Comparison of ENCODE assay signal across 9 cellular contexts in genomic region chr22:44701187-44701586, GRCh38. TPM values are rescaled to one million over a fixed set of nuclear protein-coding genes. Genes with fewer than 3 reads are reported as not detected.
DNase-seq lines count a peak whose midpoint lies in the region; ATAC-seq and TF ChIP-seq lines count a peak whose summit lies in the region.
"Had no signal": no experiment of that assay in that cellular context is flagged by ENCODE, and none has a peak within 500 bp of the region (broad histone marks: within the 10 kb centered on the region; RNA-seq: fewer than 3 reads in every experiment).

No MANE protein-coding gene starts in this region.

- H3K27me3 ChIP-seq in SK-N-SH (ENCODE audit: insufficient read depth) (peaks cover 14% of the 10 kb centered on the region; the same call in 1 of the 2 replicates), lower lobe of right lung (ENCODE audit: low read depth) (no peaks in the 10 kb centered on the region), H7 (ENCODE audit: control insufficient read depth, insufficient read depth, low read length) (peaks cover 24% of the 10 kb centered on the region)

- no peaks in the 10 kb centered on the region for H3F3A ChIP-seq in SK-N-SH (replicated peaks; ENCODE audit: insufficient read depth)

- H3K9me3 ChIP-seq in SK-N-SH (no peaks in the 10 kb centered on the region), lower lobe of right lung (no peaks in the 10 kb centered on the region)

- no peak overlapping the region for H3K9ac ChIP-seq in SK-N-SH

- H3K79me2 ChIP-seq in SK-N-SH (ENCODE audit: insufficient read depth) = no peaks in the 10 kb centered on the region

- CTCF ChIA-PET in SK-N-SH (lab: Yijun Ruan, JAX) (interaction anchor here (41.0 kb wide), 1 partner anchor 31 kb away, joined by 642 read pairs; no protein-coding TSS in a partner anchor), T-cell (lab: Charles Lee) (no interaction called here)

- H4K20me1 ChIP-seq in SK-N-SH (ENCODE audit: insufficient read depth) = no peaks in the 10 kb centered on the region

- H3K9me2 ChIP-seq in SK-N-SH = no peaks in the 10 kb centered on the region

- no peak overlapping the region for H3K27ac ChIP-seq in SK-N-SH (ENCODE audit: low read depth in 2 of 2, low read length in 1 of 2)
- peak overlapping the region; percentile 31 for H3K27ac ChIP-seq in lower lobe of right lung

- no peak for TF ChIP-seq CTCF in SK-N-SH (IDR thresholded peaks at IDR 0.05)
- no peak for TF ChIP-seq CTCF in lower lobe of right lung (IDR thresholded peaks at IDR 0.05)

- no peaks in the 10 kb centered on the region for H3K27me3 Mint-ChIP-seq in T-cell
- no peaks in the 10 kb centered on the region for H3K27me3 Mint-ChIP-seq in stimulated activated memory B cell treated with anti-CD40 and anti-IgM and Interleukin-4, amounts not matched to agents 10 μg/mL and 1 μg/mL and 100 μg/mL, for 72 hours

- peaks cover 15 to 40% (median 19%) of the 10 kb centered on the region in 3 donors for H3K4me1 Mint-ChIP-seq in T-cell
- peaks cover 38% of the 10 kb centered on the region for H3K4me1 Mint-ChIP-seq in stimulated activated memory B cell treated with anti-CD40 and anti-IgM and Interleukin-4, amounts not matched to agents 10 μg/mL and 1 μg/mL and 100 μg/mL, for 72 hours

- peak overlapping the region; percentile 72; the same call in 1 of the 2 replicates for H2AFZ ChIP-seq in SK-N-SH (ENCODE audit: low read depth)

- H3K4me1 ChIP-seq in SK-N-SH (ENCODE audit: control insufficient read depth in 1 of 2, insufficient read depth in 2 of 2, low read depth in 1 of 2, low read length in 1 of 2) = peaks cover 0 to 5% of the 10 kb centered on the region in 2 experiments; a peak in 1 of 4 replicates
- peaks cover 33% of the 10 kb centered on the region for H3K4me1 ChIP-seq in lower lobe of right lung

- peak overlapping the region; percentile 77 to 84 for H3K27ac Mint-ChIP-seq in T-cell
- peak overlapping the region; percentile 83 for H3K27ac Mint-ChIP-seq in stimulated activated memory B cell treated with anti-CD40 and anti-IgM and Interleukin-4, amounts not matched to agents 10 μg/mL and 1 μg/mL and 100 μg/mL, for 72 hours

- whole genome bisulfite sequencing in SK-N-SH (ENCODE audit: low lambda C conversion rate) = 100% methylated on average over 1 of the region's 4 CpGs

- intact Hi-C loops in lower lobe of right lung (cut with DNase I) = no loop called here

- H3K4me3 ChIP-seq in SK-N-SH (ENCODE audit: low read depth in 2 of 2, low read length in 1 of 2) (no peak overlapping the region), lower lobe of right lung (no peak overlapping the region), H7 (ENCODE audit: insufficient read depth, low read depth, low read length) (no peak overlapping the region)

- H3K36me3 Mint-ChIP-seq in T-cell = no peaks in the 10 kb centered on the region
- H3K36me3 Mint-ChIP-seq in stimulated activated memory B cell treated with anti-CD40 and anti-IgM and Interleukin-4, amounts not matched to agents 10 μg/mL and 1 μg/mL and 100 μg/mL, for 72 hours = peaks cover 8% of the 10 kb centered on the region

- H3K9me3 Mint-ChIP-seq in T-cell = no peaks in the 10 kb centered on the region
- H3K9me3 Mint-ChIP-seq in stimulated activated memory B cell treated with anti-CD40 and anti-IgM and Interleukin-4, amounts not matched to agents 10 μg/mL and 1 μg/mL and 100 μg/mL, for 72 hours = no peaks in the 10 kb centered on the region

- ATAC-seq in SK-N-SH treated with all-trans-retinoic acid at 6 μM for 48 hours (no peak), T-cell (replicated peaks in 1 of 4) (no peak), lower lobe of right lung (no peak), HG02981 (IDR thresholded peaks at IDR 0.05; ENCODE audit: unreplicated experiment) (no peak)
- no peak for ATAC-seq in stimulated activated memory B cell treated with anti-CD40 and anti-IgM and Interleukin-4, amounts not matched to agents 10 μg/mL and 1 μg/mL and 100 μg/mL, for 72 hours

- TF ChIP-seq EP300 in SK-N-SH (IDR thresholded peaks at IDR 0.05; ENCODE audit: borderline replicate concordance in 1 of 2, low read depth in 1 of 2, low read length in 1 of 2) = no peak

- H3K36me3 ChIP-seq in SK-N-SH (replicated peaks in 1 of 2; ENCODE audit: control insufficient read depth in 1 of 2, insufficient read depth in 2 of 2, low read length in 1 of 2) (no peaks in the 10 kb centered on the region), lower lobe of right lung (no peaks in the 10 kb centered on the region), H7 (replicated peaks; ENCODE audit: control insufficient read depth, insufficient read depth, low read length) (no peaks in the 10 kb centered on the region)

- H3K4me2 ChIP-seq in SK-N-SH = no peak overlapping the region

- no peak for DNase-seq in SK-N-SH
- DNase-seq in T-cell = no peak
- DNase-seq in lower lobe of right lung = no peak
- no peak for DNase-seq in H7
- no peak for DNase-seq in SIG-M5 treated with dmso at 0.1 percent for 504 hours (lab: John Stamatoyannopoulos, UW; ENCODE audit: unreplicated experiment)
- DNase-seq: DMS79 had no signal

- POLR2A ChIA-PET in SK-N-SH (lab: Yijun Ruan, JAX) = no interaction called here
- POLR2A ChIA-PET in T-cell (lab: Charles Lee) = no interaction called here

- TF ChIP-seq RAD21 in SK-N-SH (IDR thresholded peaks at IDR 0.05; ENCODE audit: low read length) = no peak

- peak overlapping the region in 2 of 3 donors; percentile 66 to 76 for H3K4me3 Mint-ChIP-seq in T-cell
- peak overlapping the region; percentile 62 for H3K4me3 Mint-ChIP-seq in stimulated activated memory B cell treated with anti-CD40 and anti-IgM and Interleukin-4, amounts not matched to agents 10 μg/mL and 1 μg/mL and 100 μg/mL, for 72 hours

TF ChIP-seq in SK-N-SH, 30 proteins besides CTCF, POLR2A, EP300 and RAD21 (continues in another document):
- TF ChIP-seq FOSL2 (IDR thresholded peaks at IDR 0.05; ENCODE audit: borderline replicate concordance, low read depth) = no peak
- no peak for TF ChIP-seq RXRA (IDR thresholded peaks at IDR 0.05; ENCODE audit: borderline replicate concordance, low read depth)

TF ChIP-seq in SK-N-SH treated with all-trans-retinoic acid at 6 μM for 48 hours, 23 proteins besides CTCF, POLR2A, EP300 and RAD21:
- TF ChIP-seq ZNF565 (CRISPR knock-in tag; conservative IDR thresholded peaks at IDR 0.05; ENCODE audit: low read depth) = no peak
- no peak for TF ChIP-seq ARNTL (CRISPR knock-in tag; IDR thresholded peaks at IDR 0.05; ENCODE audit: borderline replicate concordance, low read depth)
- no peak for TF ChIP-seq CSDC2 (CRISPR knock-in tag; IDR thresholded peaks at IDR 0.05)
- TF ChIP-seq ZNF70 (CRISPR knock-in tag; IDR thresholded peaks at IDR 0.05) = no peak
- no peak for TF ChIP-seq TCF4 (CRISPR knock-in tag; IDR thresholded peaks at IDR 0.05; ENCODE audit: borderline replicate concordance)
- no peak for TF ChIP-seq CSRNP3 (CRISPR knock-in tag; IDR thresholded peaks at IDR 0.05)
- TF ChIP-seq ZFP30 (CRISPR knock-in tag; IDR thresholded peaks at IDR 0.05) = no peak

RNA-seq across cellular contexts. Expression of gene PRR5, which starts 0.8 kb away (rescaled TPM):
- polyA plus RNA-seq in SK-N-SH (2012; rRNA removed) = 1.3 TPM in 2 replicates
- 0.86 and 1.4 TPM in 2 replicates for polyA plus RNA-seq in SK-N-SH (2012; cell fraction: cytosol; rRNA removed)
- 2.5 and 2.6 TPM in 2 replicates for polyA plus RNA-seq in SK-N-SH (2012; cell fraction: nucleus; rRNA removed)
- 10 to 100 TPM; 37.0 to 64.0 (median 58.7) TPM for total RNA-seq in T-cell
- total RNA-seq in lower lobe of right lung = 9.6 TPM
- total RNA-seq in H7 (2014; rRNA removed; shearing (Covaris generic)) = 7.7 and 8.4 TPM in 2 replicates

RNA-seq across cellular contexts. Expression of gene ARHGAP8, which starts 51.2 kb away (rescaled TPM):
- polyA plus RNA-seq in SK-N-SH (2012; rRNA removed) = 0.05 and 0.08 TPM in 2 replicates
- 0.09 TPM in 1 of 2 replicates, not detected in the other for polyA plus RNA-seq in SK-N-SH (2012; cell fraction: cytosol; rRNA removed)
- 0.20 and 0.38 TPM in 2 replicates for polyA plus RNA-seq in SK-N-SH (2012; cell fraction: nucleus; rRNA removed)
- total RNA-seq in T-cell = 1 to 10 TPM in 4 of 5 donors, under 1 TPM in 1; 0.59 to 4.7 (median 2.0) TPM
- total RNA-seq in lower lobe of right lung = 18.2 TPM
- 24.8 and 28.3 TPM in 2 replicates for total RNA-seq in H7 (2014; rRNA removed; shearing (Covaris generic))
